Comparison of ENCODE assay signal across 12 cellular contexts in genomic region chr2:26235089-26235488, GRCh38. TPM values are rescaled to one million over a fixed set of nuclear protein-coding genes. Genes with fewer than 3 reads are reported as not detected.
A peak's percentile ranks its signal among the peaks of the same experiment; 100 is the strongest.
DNase-seq lines count a peak whose midpoint lies in the region; ATAC-seq, FAIRE-seq and TF ChIP-seq lines count a peak whose summit lies in the region.
"Had no signal": no experiment of that assay in that cellular context is flagged by ENCODE, and none has a peak within 500 bp of the region (broad histone marks: within the 10 kb centered on the region; RNA-seq: fewer than 3 reads in every experiment).

No MANE protein-coding gene starts in this region.

- no peak overlapping the region for H2AFZ ChIP-seq in osteoblast (ENCODE audit: low read length)

- H3K4me1 Mint-ChIP-seq in Caco-2 (ENCODE audit: low read depth, unreplicated experiment) (peaks cover 9% of the 10 kb centered on the region), brain (peaks cover 8% of the 10 kb centered on the region)
- peaks cover 8% of the 10 kb centered on the region for H3K4me1 Mint-ChIP-seq in T-helper 2 cell treated with Interferon-gamma antibody and Interleukin-4, amounts not matched to agents 5 μg/mL and 100 μg/mL, for 36 hours (ENCODE audit: low read depth)

- ATAC-seq in HG02763 (IDR thresholded peaks at IDR 0.05; ENCODE audit: unreplicated experiment) = no peak
- ATAC-seq: activated naive CD8-positive, alpha-beta T cell treated with anti-CD3 and anti-CD28 coated beads, Interleukin-2, amount 50 U/mL, for 24 hours had no signal

- H3K9me3 ChIP-seq in Caco-2 (no peaks in the 10 kb centered on the region), osteoblast (ENCODE audit: low read depth, low read length) (no peaks in the 10 kb centered on the region)

- H3K27me3 ChIP-seq in Caco-2 (replicated peaks; ENCODE audit: control insufficient read depth, insufficient read depth, low read length) (no peaks in the 10 kb centered on the region), osteoblast (ENCODE audit: insufficient read depth, low read length) (no peaks in the 10 kb centered on the region)

- intact Hi-C loops in Caco-2 (cut with micrococcal nuclease; ENCODE audit: unreplicated experiment) = loop anchor here (1.0 to 5.0 kb wide), 3 partner anchors 77 to 234 kb away; no protein-coding TSS in a partner anchor

- H3K36me3 Mint-ChIP-seq in Caco-2 (ENCODE audit: insufficient read depth, unreplicated experiment) = peaks cover 51% of the 10 kb centered on the region
- peaks cover 60% of the 10 kb centered on the region for H3K36me3 Mint-ChIP-seq in brain
- H3K36me3 Mint-ChIP-seq in T-helper 2 cell treated with Interferon-gamma antibody and Interleukin-4, amounts not matched to agents 5 μg/mL and 100 μg/mL, for 36 hours (ENCODE audit: low read depth) = peaks cover 29% of the 10 kb centered on the region

- H3K4me3 Mint-ChIP-seq in Caco-2 (ENCODE audit: unreplicated experiment) (no peak overlapping the region), brain (no peak overlapping the region)
- no peak overlapping the region for H3K4me3 Mint-ChIP-seq in T-helper 2 cell treated with Interferon-gamma antibody and Interleukin-4, amounts not matched to agents 5 μg/mL and 100 μg/mL, for 36 hours
- H3K4me3 Mint-ChIP-seq: activated naive CD8-positive, alpha-beta T cell treated with anti-CD3 and anti-CD28 coated beads, Interleukin-2, amount 50 U/mL, for 24 hours had no signal

- no peaks in the 10 kb centered on the region for H3K27me3 Mint-ChIP-seq in Caco-2 (ENCODE audit: insufficient read depth, unreplicated experiment)
- H3K27me3 Mint-ChIP-seq in brain = no peaks in the 10 kb centered on the region
- no peaks in the 10 kb centered on the region for H3K27me3 Mint-ChIP-seq in T-helper 2 cell treated with Interferon-gamma antibody and Interleukin-4, amounts not matched to agents 5 μg/mL and 100 μg/mL, for 36 hours (ENCODE audit: low read depth)
- H3K27me3 Mint-ChIP-seq: activated naive CD8-positive, alpha-beta T cell treated with anti-CD3 and anti-CD28 coated beads, Interleukin-2, amount 50 U/mL, for 24 hours had no signal

- H3K9me3 Mint-ChIP-seq in Caco-2 (ENCODE audit: unreplicated experiment) = no peaks in the 10 kb centered on the region
- H3K9me3 Mint-ChIP-seq in brain = no peaks in the 10 kb centered on the region
- H3K9me3 Mint-ChIP-seq in T-helper 2 cell treated with Interferon-gamma antibody and Interleukin-4, amounts not matched to agents 5 μg/mL and 100 μg/mL, for 36 hours = no peaks in the 10 kb centered on the region
- H3K9me3 Mint-ChIP-seq: activated naive CD8-positive, alpha-beta T cell treated with anti-CD3 and anti-CD28 coated beads, Interleukin-2, amount 50 U/mL, for 24 hours had no signal

- no peak overlapping the region for H3K27ac Mint-ChIP-seq in Caco-2 (ENCODE audit: unreplicated experiment)
- no peak overlapping the region for H3K27ac Mint-ChIP-seq in brain
- H3K27ac Mint-ChIP-seq in T-helper 2 cell treated with Interferon-gamma antibody and Interleukin-4, amounts not matched to agents 5 μg/mL and 100 μg/mL, for 36 hours = no peak overlapping the region
- H3K27ac Mint-ChIP-seq: activated naive CD8-positive, alpha-beta T cell treated with anti-CD3 and anti-CD28 coated beads, Interleukin-2, amount 50 U/mL, for 24 hours had no signal

- POLR2A ChIA-PET in Caco-2 (lab: Charles Lee) = no interaction called here

- FAIRE-seq in urothelium cell line (lab: Jason Lieb, UNC) = no peak

- H3K4me3 ChIP-seq in Caco-2 (ENCODE audit: low read depth, low read length) = no peak overlapping the region
- H3K4me3 ChIP-seq in osteoblast (ENCODE audit: insufficient read depth, low read length) = no peak overlapping the region
- H3K4me3 ChIP-seq: skin epidermis had no signal

- H3K36me3 ChIP-seq in Caco-2 (ENCODE audit: control insufficient read depth, insufficient read depth, low read length) (no peaks in the 10 kb centered on the region; the same call in 1 of the 2 replicates), osteoblast (ENCODE audit: insufficient read depth, low read length) (peaks cover 70% of the 10 kb centered on the region)

- peaks cover 18% of the 10 kb centered on the region for H4K20me1 ChIP-seq in osteoblast (ENCODE audit: insufficient read depth, low read length)

- CTCF ChIA-PET in Caco-2 (lab: Charles Lee) = interaction anchor here (1.9 kb wide), 1 partner anchor 96 kb away, joined by 4 read pairs; no protein-coding TSS in a partner anchor

- BruUV-seq in Caco-2 (replicated peaks; lab: Mats Ljungman, UMichigan) = no TSS peak

- no peak overlapping the region for H3K27ac ChIP-seq in osteoblast (ENCODE audit: low read depth, low read length)
- H3K27ac ChIP-seq: skin epidermis had no signal

- H3K4me1 ChIP-seq in Caco-2 (peaks cover 6% of the 10 kb centered on the region; the same call in 1 of the 2 replicates), osteoblast (ENCODE audit: insufficient read depth, low read length) (peaks cover 13% of the 10 kb centered on the region)

- TF ChIP-seq CTCF in Caco-2 (IDR thresholded peaks at IDR 0.05; ENCODE audit: insufficient read depth in 1 of 2, low read depth in 1 of 2, low read length in 1 of 2, severe bottlenecking in 1 of 2, unreplicated experiment in 1 of 2) (peak; percentile 30 to 33), LNCAP (IDR thresholded peaks at IDR 0.05) (peak; percentile 45; the same call in 1 of the 2 replicates), brain (conservative IDR thresholded peaks at IDR 0.05) (peak; percentile 29 to 58), osteoblast (IDR thresholded peaks at IDR 0.05; ENCODE audit: extremely low read depth, low read depth, low read length) (peak; percentile 27)

- peaks cover 21% of the 10 kb centered on the region for H3K79me2 ChIP-seq in osteoblast (ENCODE audit: insufficient read depth, low read length)

- no peak overlapping the region for H3K4me2 ChIP-seq in osteoblast (ENCODE audit: insufficient read depth, low read length)

- DNase-seq in Caco-2 (peak in 1 of 2 experiments; percentile 22), osteoblast (ENCODE audit: insufficient read length, low spot score, missing footprints) (no peak), SIG-M5 treated with dmso at 0.1 percent for 504 hours (lab: John Stamatoyannopoulos, UW; ENCODE audit: unreplicated experiment) (no peak), urothelium cell line (ENCODE audit: low spot score) (no peak)
- no peak for DNase-seq in T-helper 2 cell treated with Interferon-gamma antibody and Interleukin-4, amounts not matched to agents 5 μg/mL and 100 μg/mL, for 36 hours (ENCODE audit: low spot score)
- DNase-seq: activated naive CD8-positive, alpha-beta T cell treated with anti-CD3 and anti-CD28 coated beads, Interleukin-2, amount 50 U/mL, for 24 hours; NCI-H1694 treated with DMSO at 0.1 percent for 48 hours; T-helper 9 cell had no signal

RNA-seq across cellular contexts. Expression of gene HADHA, which starts 9.3 kb away (rescaled TPM):
- 143 and 150 TPM in 2 replicates for total RNA-seq in Caco-2 (2022)
- polyA plus RNA-seq in brain (ENCODE audit: insufficient read depth, low read depth, low replicate concordance) = 146 TPM
- 113 and 117 TPM in 2 replicates for total RNA-seq in osteoblast

RNA-seq across cellular contexts. Expression of gene HADHB, which starts 9.7 kb away (rescaled TPM):
- 93.2 and 106 TPM in 2 replicates for total RNA-seq in Caco-2 (2022)
- 123 TPM for polyA plus RNA-seq in brain (ENCODE audit: insufficient read depth, low read depth, low replicate concordance)
- total RNA-seq in osteoblast = 119 and 143 TPM in 2 replicates
